8 cellular contexts compared by ENCODE assay signal in genomic region chr4:98261291-98262271, GRCh38. TPM values are rescaled to one million over a fixed set of nuclear protein-coding genes. Genes with fewer than 3 reads are reported as not detected.
DNase-seq lines count a peak whose midpoint lies in the region; ATAC-seq, FAIRE-seq and TF ChIP-seq lines count a peak whose summit lies in the region.

Gene RAP1GDS1 (plus strand): TSS chr4:98261384. CDS start chr4:98261566, 182 bp downstream.

- peak within 1 kb of the TSS; percentile 96 for H3K4me3 Mint-ChIP-seq in activated CD8-positive, alpha-beta T cell treated with anti-CD3 and anti-CD28 coated beads, Interleukin-2, amount 10 ng/mL, durations not matched to agents 7 days and 5 days
- peak within 1 kb of the TSS; percentile 95 for H3K4me3 Mint-ChIP-seq in mesothelial cell of epicardium

- ATAC-seq in A549 (peak; percentile 48 to 51), GM18519 (IDR thresholded peaks at IDR 0.05; ENCODE audit: low FRiP score, unreplicated experiment) (peak; percentile 1), HG03064 (IDR thresholded peaks at IDR 0.05; ENCODE audit: low read depth, unreplicated experiment) (peak; percentile 21)
- ATAC-seq in activated CD8-positive, alpha-beta T cell treated with anti-CD3 and anti-CD28 coated beads, Interleukin-2, amount 10 ng/mL, durations not matched to agents 7 days and 5 days: peak; percentile 71

- peak within 1 kb of the TSS; percentile 86 for H3K4me3 ChIP-seq in A549

- H3K4me2 ChIP-seq in A549: peak within 1 kb of the TSS; percentile 93

- H3K9me3 Mint-ChIP-seq in activated CD8-positive, alpha-beta T cell treated with anti-CD3 and anti-CD28 coated beads, Interleukin-2, amount 10 ng/mL, durations not matched to agents 7 days and 5 days (ENCODE audit: insufficient read depth): no peaks in the 10 kb centered on the region
- no peaks in the 10 kb centered on the region for H3K9me3 Mint-ChIP-seq in mesothelial cell of epicardium

- TF ChIP-seq CTCF in A549 (IDR thresholded peaks at IDR 0.05) (no peak), mesothelial cell of epicardium (IDR thresholded peaks at IDR 0.05; ENCODE audit: unreplicated experiment) (no peak)

- no peaks in the 10 kb centered on the region for H3K27me3 Mint-ChIP-seq in activated CD8-positive, alpha-beta T cell treated with anti-CD3 and anti-CD28 coated beads, Interleukin-2, amount 10 ng/mL, durations not matched to agents 7 days and 5 days (ENCODE audit: low read depth)
- no peaks in the 10 kb centered on the region for H3K27me3 Mint-ChIP-seq in mesothelial cell of epicardium (ENCODE audit: low read depth)

- H3K36me3 Mint-ChIP-seq in activated CD8-positive, alpha-beta T cell treated with anti-CD3 and anti-CD28 coated beads, Interleukin-2, amount 10 ng/mL, durations not matched to agents 7 days and 5 days (ENCODE audit: low read depth): peaks cover 15% of the 10 kb centered on the region
- H3K36me3 Mint-ChIP-seq in mesothelial cell of epicardium: no peaks in the 10 kb centered on the region

- no peak; a peak in 1 of 5 replicates for TF ChIP-seq RAD21 in A549 (conservative IDR thresholded peaks at IDR 0.05 in 1 of 2, IDR thresholded peaks at IDR 0.05 in 1 of 2)

- no peak for FAIRE-seq in A549 (lab: Jason Lieb, UNC)

- H3K27ac Mint-ChIP-seq in activated CD8-positive, alpha-beta T cell treated with anti-CD3 and anti-CD28 coated beads, Interleukin-2, amount 10 ng/mL, durations not matched to agents 7 days and 5 days: peak within 1 kb of the TSS; percentile 97
- peak within 1 kb of the TSS; percentile 99 for H3K27ac Mint-ChIP-seq in mesothelial cell of epicardium

- peaks cover 25% of the 10 kb centered on the region for H3K4me1 ChIP-seq in A549

- DNase-seq in A549 (ENCODE audit: low read depth in 1 of 2, low spot score in 1 of 2) (peak; percentile 18 to 47), NCI-H345 treated with DMSO at 0.1 percent for 48 hours (lab: John Stamatoyannopoulos, UW; ENCODE audit: unreplicated experiment) (peak; percentile 67), epidermal melanocyte (ENCODE audit: insufficient read length, low spot score) (peak; percentile 23), mesothelial cell of epicardium (ENCODE audit: low spot score in 2 of 2, unreplicated experiment in 2 of 2) (no peak)
- peak; percentile 79 for DNase-seq in activated CD8-positive, alpha-beta T cell treated with anti-CD3 and anti-CD28 coated beads, Interleukin-2, amount 10 ng/mL, durations not matched to agents 7 days and 5 days
- peak; percentile 6 to 45 for DNase-seq in stimulated activated CD8-positive, alpha-beta memory T cell treated with anti-CD3 and anti-CD28 coated beads, Interleukin-4, amount 100 ng/mL, for 1 hour (ENCODE audit: low read depth in 2 of 2, low spot score in 1 of 2)

- POLR2A ChIA-PET in A549 (lab: Yijun Ruan, JAX): interaction anchor here (0.6 to 2.1 kb wide), 17 partner anchors 8 to 827 kb away, joined by 3 to 15 read pairs (median 5); partner anchors contain the start of genes ADH5, EIF4E, METAP1 and STPG2
- POLR2A ChIA-PET in activated CD8-positive, alpha-beta T cell treated with anti-CD3 and anti-CD28 coated beads, Interleukin-2, amount 10 ng/mL, durations not matched to agents 7 days and 5 days (lab: Charles Lee): interaction anchor here (0.9 to 3.6 kb wide), 10 partner anchors 9 to 733 kb away, joined by 3 to 23 read pairs (median 4); partner anchors contain the start of genes EIF4E and STPG2

- no peak for TF ChIP-seq EP300 in A549 (IDR thresholded peaks at IDR 0.05)

- CTCF ChIA-PET in A549 (lab: Yijun Ruan, JAX): interaction anchor here (0.8 to 1.6 kb wide), 3 partner anchors 13 to 734 kb away, joined by 3 read pairs; partner anchors contain the start of gene METAP1
- CTCF ChIA-PET in activated CD8-positive, alpha-beta T cell treated with anti-CD3 and anti-CD28 coated beads, Interleukin-2, amount 10 ng/mL, durations not matched to agents 7 days and 5 days (lab: Charles Lee): interaction anchor here (0.8 to 2.9 kb wide), 9 partner anchors 13 to 402 kb away, joined by 3 to 8 read pairs (median 4); partner anchors contain the start of gene STPG2

- TF ChIP-seq POLR2A in A549 (IDR thresholded peaks at IDR 0.05; ENCODE audit: low read length): peak; percentile 57

- H3K9me3 ChIP-seq in A549: no peaks in the 10 kb centered on the region

- H3K27ac ChIP-seq in A549: peak within 1 kb of the TSS; percentile 96 to 99

- under 1% methylated on average over 28 of the region's 103 CpGs for WGBS in A549 (ENCODE audit: missing lambda C conversion rate)

- H3K4me1 Mint-ChIP-seq in activated CD8-positive, alpha-beta T cell treated with anti-CD3 and anti-CD28 coated beads, Interleukin-2, amount 10 ng/mL, durations not matched to agents 7 days and 5 days (ENCODE audit: low read depth): peaks cover 42% of the 10 kb centered on the region
- peaks cover 32% of the 10 kb centered on the region for H3K4me1 Mint-ChIP-seq in mesothelial cell of epicardium

TF ChIP-seq in A549, 52 proteins besides CTCF, POLR2A, EP300 and RAD21:
- TF ChIP-seq FOSL2 (IDR thresholded peaks at IDR 0.05) (no peak), FOSL2 (CRISPR knock-in tag; IDR thresholded peaks at IDR 0.05) (no peak), TP53 (CRISPR knock-in tag; IDR thresholded peaks at IDR 0.05) (no peak), BHLHE40 (IDR thresholded peaks at IDR 0.05; ENCODE audit: low read depth, low read length) (no peak), RFX5 (IDR thresholded peaks at IDR 0.05) (no peak), EHF (CRISPR knock-in tag; IDR thresholded peaks at IDR 0.05) (no peak), NFE2L2 (conservative IDR thresholded peaks at IDR 0.05; ENCODE audit: low read length) (no peak), NR3C1 (IDR thresholded peaks at IDR 0.05) (no peak), TFCP2L1 (CRISPR knock-in tag; IDR thresholded peaks at IDR 0.05) (no peak), BCL3 (IDR thresholded peaks at IDR 0.05) (peak; percentile 25; the same call in 2 of the 3 replicates), RCOR1 (IDR thresholded peaks at IDR 0.05; ENCODE audit: low read depth, low read length) (no peak), E2F6 (IDR thresholded peaks at IDR 0.05; ENCODE audit: borderline replicate concordance, low read depth) (0 out of 2 replicates have a peak, but pooled peaks have one; percentile 13), JUN (IDR thresholded peaks at IDR 0.05) (no peak; a peak in 2 of 5 replicates), HEYL (CRISPR knock-in tag; IDR thresholded peaks at IDR 0.05) (no peak), PHF8 (IDR thresholded peaks at IDR 0.05; ENCODE audit: borderline replicate concordance, low read depth) (peak; percentile 56; the same call in 1 of the 2 replicates)

RNA-seq across cellular contexts. Expression of gene RAP1GDS1, which starts in this region (rescaled TPM):
- polyA plus RNA-seq in A549 (2011; rRNA removed) (30.7 and 31.6 TPM in 2 replicates), A549 (2017; fragmentation: RNase III; extraction: RNeasy Plus Mini Kit Qiagen cat#74134 plus additional on column Dnase treatment) (29.3 to 31.0 TPM (median 29.3 TPM) in 3 replicates)
- 10.7 and 12.3 TPM in 2 replicates for polyA plus RNA-seq in A549 (2012; cell fraction: cytosol; rRNA removed)
- polyA plus RNA-seq in A549 (2012; cell fraction: nucleus; rRNA removed): 5.9 and 6.4 TPM in 2 replicates
- polyA minus RNA-seq in A549 (2011; rRNA and poly(A)+ RNA removed): 20.5 and 29.2 TPM in 2 replicates
- 10 to 100 TPM; 64.4 to 65.5 TPM for total RNA-seq in activated CD8-positive, alpha-beta T cell treated with anti-CD3 and anti-CD28 coated beads, Interleukin-2, amount 10 ng/mL, durations not matched to agents 7 days and 5 days
- total RNA-seq in mesothelial cell of epicardium: 20.5 to 25.1 TPM (median 22.7 TPM) in 3 replicates

Comparison
In these comparisons a context has a peak if more than half of its experiments do, and no peak if none do; other contexts are left out.
1. ATAC-seq: peak in every context shown above with its lines; median percentile 71 in activated CD8-positive, alpha-beta T cell treated with anti-CD3 and anti-CD28 coated beads, Interleukin-2, amount 10 ng/mL, durations not matched to agents 7 days and 5 days; 50 in A549; 21 in HG03064; 1 in GM18519.
2. DNase-seq: peak in A549 (2 of 2), NCI-H345 treated with DMSO at 0.1 percent for 48 hours (single experiment), activated CD8-positive, alpha-beta T cell treated with anti-CD3 and anti-CD28 coated beads, Interleukin-2, amount 10 ng/mL, durations not matched to agents 7 days and 5 days (single experiment), epidermal melanocyte (single experiment) and stimulated activated CD8-positive, alpha-beta memory T cell treated with anti-CD3 and anti-CD28 coated beads, Interleukin-4, amount 100 ng/mL, for 1 hour (2 of 2); none in mesothelial cell of epicardium (0 of 2).